Comparison of ENCODE assay signal across 8 cellular contexts in the genomic region with DNA sequence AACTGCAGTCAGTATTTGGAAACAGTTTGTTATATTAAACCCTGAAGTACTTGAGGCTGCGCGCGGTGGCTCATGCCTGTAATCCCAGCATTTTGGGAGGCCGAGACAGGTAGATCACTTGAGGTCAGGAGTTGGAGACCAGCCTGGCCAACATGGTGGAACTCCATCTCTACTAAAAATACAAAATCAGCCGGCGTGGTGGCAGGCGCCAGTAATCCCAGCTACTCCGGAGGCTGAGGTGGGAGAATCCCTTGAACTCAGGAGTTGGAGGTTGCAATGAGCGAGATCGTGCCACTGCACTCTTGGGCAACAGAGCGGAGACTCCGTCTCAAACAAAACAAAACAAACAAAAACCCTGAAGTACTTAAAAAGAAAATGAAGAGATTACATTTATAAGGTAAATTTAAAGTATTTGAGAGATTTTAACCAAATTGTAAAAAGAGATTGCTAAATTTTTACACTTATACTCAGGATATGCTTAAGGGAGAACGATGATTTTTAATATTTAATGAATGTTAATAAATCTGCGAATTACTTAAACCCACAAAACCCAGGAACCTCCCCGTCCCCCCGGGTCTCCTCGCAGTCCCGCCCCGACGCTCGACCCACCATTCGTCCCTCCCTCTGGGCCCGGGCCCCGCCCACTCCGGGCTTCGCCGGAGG. TPM values are rescaled to one million over a fixed set of nuclear protein-coding genes. Genes with fewer than 3 reads are reported as not detected.
DNase-seq lines count a peak whose midpoint lies in the region; ATAC-seq and TF ChIP-seq lines count a peak whose summit lies in the region.

No MANE protein-coding gene starts in this region.

- intact Hi-C loops in body of pancreas (cut with DNase I) = no loop called here

- no peak for ATAC-seq in body of pancreas
- ATAC-seq in HG03175 (IDR thresholded peaks at IDR 0.05; ENCODE audit: unreplicated experiment) = no peak

- peak overlapping the region; percentile 96 for H3K4me3 Mint-ChIP-seq in HFFc6

- DNase-seq in HFFc6 (no peak), body of pancreas (peak in 1 of 4 donors; percentile 17), OCI-M2 (lab: John Stamatoyannopoulos, UW; ENCODE audit: unreplicated experiment) (no peak), activated gamma-delta T cell treated with Interleukin-2 at 50 U/mL for 16 hours (no peak)
- no peak for DNase-seq in stimulated activated CD4-positive, alpha-beta T cell treated with anti-CD3 and anti-CD28 coated beads, Interleukin-1b, Interleukin-23, amount 100 ng/mL, for 48 hours

- peak overlapping the region in 1 of 2 donors; percentile 82 for H3K4me3 ChIP-seq in body of pancreas
- H3K4me3 ChIP-seq in mononuclear cell (ENCODE audit: low read length) = peak overlapping the region; percentile 68

- peaks cover 23% of the 10 kb centered on the region for H3K4me1 Mint-ChIP-seq in HFFc6 (ENCODE audit: low read depth)

- H3K27ac ChIP-seq in 22Rv1 = peak overlapping the region; percentile 94
- H3K27ac ChIP-seq in body of pancreas = peak overlapping the region in 3 of 4 donors; percentile 75 to 87 (median 85)

- TF ChIP-seq POLR2A in body of pancreas (IDR thresholded peaks at IDR 0.05) = no peak

- H3K9me3 ChIP-seq in body of pancreas = no peaks in the 10 kb centered on the region
- H3K9me3 ChIP-seq in mononuclear cell (ENCODE audit: low read depth, low read length) = no peaks in the 10 kb centered on the region

- H3K27me3 ChIP-seq in body of pancreas = no peaks in the 10 kb centered on the region
- no peaks in the 10 kb centered on the region for H3K27me3 ChIP-seq in mononuclear cell (ENCODE audit: insufficient read depth, low read length)

- peak overlapping the region; percentile 52 for H3K27ac Mint-ChIP-seq in HFFc6

- H3K27me3 Mint-ChIP-seq in HFFc6 (ENCODE audit: insufficient read depth) = no peaks in the 10 kb centered on the region

- no peaks in the 10 kb centered on the region for H3K9me3 Mint-ChIP-seq in HFFc6

- peaks cover 28% of the 10 kb centered on the region for H3K36me3 Mint-ChIP-seq in HFFc6 (ENCODE audit: low read depth)

- 31 to 45% methylated on average over 22 to 27 of the region's 27 CpGs for WGBS in body of pancreas, 2 donors

- H3K4me1 ChIP-seq in body of pancreas (peaks cover 16% of the 10 kb centered on the region), mononuclear cell (ENCODE audit: insufficient read depth, low read length) (peaks cover 52% of the 10 kb centered on the region)

- TF ChIP-seq CTCF in 22Rv1 (IDR thresholded peaks at IDR 0.05) (no peak), HFFc6 (IDR thresholded peaks at IDR 0.05) (no peak), body of pancreas (IDR thresholded peaks at IDR 0.05) (no peak)

- H3K36me3 ChIP-seq in body of pancreas (replicated peaks in 1 of 2; ENCODE audit: insufficient read depth in 1 of 2, low read depth in 2 of 2) = peaks cover 0 to 2% of the 10 kb centered on the region in 2 donors

RNA-seq across cellular contexts. Expression of a gene that starts 0.4 kb away (rescaled TPM):
- total RNA-seq in HFFc6 (2021; fragmentation: NEBNext Ultra II Directional; extraction: Animal tissue kit (Norgen Biotek cat#: 25700)) = 10 to 100 TPM; 23.7 to 33.0 (median 26.6) TPM
- total RNA-seq in body of pancreas (10 to 100 TPM; 22.8 to 83.7 TPM), mononuclear cell (14.9 TPM)

RNA-seq across cellular contexts. Expression of a gene that starts 14.5 kb away (rescaled TPM):
- total RNA-seq in HFFc6 (2021; fragmentation: NEBNext Ultra II Directional; extraction: Animal tissue kit (Norgen Biotek cat#: 25700)) = 1 to 10 TPM; 2.4 to 4.9 (median 3.6) TPM
- 1 to 10 TPM; 8.3 to 9.6 TPM for total RNA-seq in body of pancreas
- total RNA-seq in mononuclear cell = 1.9 TPM

RNA-seq across cellular contexts. Expression of a gene that starts 20.4 kb away (rescaled TPM):
- total RNA-seq in HFFc6 (2021; fragmentation: NEBNext Ultra II Directional; extraction: Animal tissue kit (Norgen Biotek cat#: 25700)) = 100 to 1,000 TPM; 105 to 137 (median 114) TPM
- total RNA-seq in body of pancreas (10 to 100 TPM; 44.4 to 71.9 TPM), mononuclear cell (13.5 TPM)

RNA-seq across cellular contexts. Expression of a gene that starts 30.9 kb away (rescaled TPM):
- total RNA-seq in HFFc6 (2021; fragmentation: NEBNext Ultra II Directional; extraction: Animal tissue kit (Norgen Biotek cat#: 25700)) = 1 to 10 TPM in 2 of 6 experiments, under 1 TPM in 4; 0.31 to 2.9 (median 0.40) TPM
- not detected for total RNA-seq in body of pancreas
- total RNA-seq in mononuclear cell = under 0.01 TPM

RNA-seq across cellular contexts. Expression of a gene that starts 35.7 kb away (rescaled TPM):
- total RNA-seq in HFFc6 (2021; fragmentation: NEBNext Ultra II Directional; extraction: Animal tissue kit (Norgen Biotek cat#: 25700)) = 1 to 10 TPM in 5 of 6 experiments, under 1 TPM in 1; 0.55 to 8.9 (median 7.8) TPM
- total RNA-seq in body of pancreas = 10 to 100 TPM; 12.5 to 16.1 TPM
- total RNA-seq in mononuclear cell = 7.1 TPM
